8 cellular contexts compared by ENCODE assay signal in genomic region chr3:150545419-150546225, GRCh38. TPM values are rescaled to one million over a fixed set of nuclear protein-coding genes. Genes with fewer than 3 reads are reported as not detected.
DNase-seq lines count a peak whose midpoint lies in the region; ATAC-seq, FAIRE-seq and TF ChIP-seq lines count a peak whose summit lies in the region.

No MANE protein-coding gene starts in this region.

- H3K36me3 Mint-ChIP-seq in mesothelial cell of epicardium, result peaks cover 7% of the 10 kb centered on the region
- peaks cover 20% of the 10 kb centered on the region for H3K36me3 Mint-ChIP-seq in stimulated activated memory B cell treated with anti-CD40 and anti-IgM and Interleukin-4, amounts not matched to agents 10 μg/mL and 1 μg/mL and 100 μg/mL, for 72 hours

- DNase-seq in AG04450 (ENCODE audit: low read depth, low spot score) (no peak), H1 (ENCODE audit: low read depth in 1 of 2, low spot score in 2 of 2) (no peak), mesothelial cell of epicardium (ENCODE audit: low spot score in 2 of 2, unreplicated experiment in 2 of 2) (peak in 1 of 2 experiments; percentile 24), GM19240 (ENCODE audit: insufficient read length, low spot score) (no peak)
- peak; percentile 39 to 44 for DNase-seq in activated CD4-positive, alpha-beta T cell treated with anti-CD3 and anti-CD28 coated beads for 4 hours

- peak overlapping the region; percentile 90 for H4K91ac ChIP-seq in H1 (replicated peaks; ENCODE audit: insufficient read length, low read length)

- peaks cover 22% of the 10 kb centered on the region for H3K4me1 Mint-ChIP-seq in mesothelial cell of epicardium
- peaks cover 50% of the 10 kb centered on the region for H3K4me1 Mint-ChIP-seq in stimulated activated memory B cell treated with anti-CD40 and anti-IgM and Interleukin-4, amounts not matched to agents 10 μg/mL and 1 μg/mL and 100 μg/mL, for 72 hours

- peak overlapping the region; percentile 98 for H3K4me3 Mint-ChIP-seq in mesothelial cell of epicardium
- peak overlapping the region; percentile 92 for H3K4me3 Mint-ChIP-seq in stimulated activated memory B cell treated with anti-CD40 and anti-IgM and Interleukin-4, amounts not matched to agents 10 μg/mL and 1 μg/mL and 100 μg/mL, for 72 hours

- no peak overlapping the region for H3K14ac ChIP-seq in H1 (ENCODE audit: insufficient read length)

- peak in 1 of 2 experiments; percentile 26; a peak in 1 of 3 replicates for TF ChIP-seq POLR2A in H1 (IDR thresholded peaks at IDR 0.05; ENCODE audit: control extremely low read depth in 1 of 2, low read depth in 2 of 2, low read length in 2 of 2)

- ATAC-seq in GM19035 (IDR thresholded peaks at IDR 0.05; ENCODE audit: unreplicated experiment), result peak; percentile 10
- ATAC-seq in stimulated activated memory B cell treated with anti-CD40 and anti-IgM and Interleukin-4, amounts not matched to agents 10 μg/mL and 1 μg/mL and 100 μg/mL, for 72 hours, result peak; percentile 44

- peak overlapping the region; percentile 60 to 86 for H3K4me2 ChIP-seq in H1 (ENCODE audit: insufficient read depth in 1 of 2, low read depth in 2 of 2, low read length in 2 of 2)

- CTCF ChIA-PET in AG04450 (lab: Charles Lee), result interaction anchor here (1.1 to 1.7 kb wide), 2 partner anchors 17 to 739 kb away, joined by 4 read pairs; no protein-coding TSS in a partner anchor
- CTCF ChIA-PET in H1 (lab: Charles Lee; ENCODE audit: partially characterized antibody), result interaction anchor here (0.6 to 1.1 kb wide), 3 partner anchors 15 to 138 kb away, joined by 3 to 4 read pairs (median 3); partner anchors contain the start of gene TSC22D2

- no peaks in the 10 kb centered on the region; the same call in 1 of the 2 replicates for H3K23me2 ChIP-seq in H1 (ENCODE audit: low read depth, low read length)

- TF ChIP-seq RAD21 in Ishikawa (IDR thresholded peaks at IDR 0.05; ENCODE audit: low read depth) (no peak), H1 (IDR thresholded peaks at IDR 0.05 in 1 of 2, conservative IDR thresholded peaks at IDR 0.05 in 1 of 2; ENCODE audit: low read depth in 2 of 2, low read length in 2 of 2) (no peak)

- no peak overlapping the region for H2BK20ac ChIP-seq in H1 (ENCODE audit: low read length)

- no peak overlapping the region; the same call in 1 of the 2 replicates for H2AFZ ChIP-seq in H1 (ENCODE audit: low read length)

- H3K9me3 ChIP-seq in AG04450 (ENCODE audit: control insufficient read depth, insufficient read depth, low read length), result peaks cover 2% of the 10 kb centered on the region; the same call in 1 of the 2 replicates
- no peaks in the 10 kb centered on the region for H3K9me3 ChIP-seq in H1 (ENCODE audit: insufficient read depth in 2 of 2, low read depth in 1 of 2, low read length in 1 of 2)

- peak overlapping the region; percentile 100 for H3K27ac Mint-ChIP-seq in mesothelial cell of epicardium
- peak overlapping the region; percentile 94 for H3K27ac Mint-ChIP-seq in stimulated activated memory B cell treated with anti-CD40 and anti-IgM and Interleukin-4, amounts not matched to agents 10 μg/mL and 1 μg/mL and 100 μg/mL, for 72 hours

- H3K4me1 ChIP-seq in H1 (replicated peaks in 1 of 4; ENCODE audit: control insufficient read depth in 3 of 4, insufficient read depth in 4 of 4, low read length in 3 of 4), result no peaks in the 10 kb centered on the region; a peak in 2 of 7 replicates

- TF ChIP-seq EP300 in Ishikawa (IDR thresholded peaks at IDR 0.05; ENCODE audit: borderline replicate concordance), result no peak
- no peak for TF ChIP-seq EP300 in H1 (IDR thresholded peaks at IDR 0.05; ENCODE audit: borderline replicate concordance in 1 of 2, low read depth in 2 of 2, low read length in 2 of 2)

- no peak overlapping the region for H2BK120ac ChIP-seq in H1 (replicated peaks; ENCODE audit: low read depth, low read length)

- H3K9ac ChIP-seq in H1 (replicated peaks in 1 of 4; ENCODE audit: extremely low read depth in 1 of 4, low read depth in 3 of 4, low read length in 3 of 4), result peak overlapping the region; percentile 86 to 98 (median 96)

- TF ChIP-seq CTCF in AG04450 (IDR thresholded peaks at IDR 0.05; ENCODE audit: low read depth, low read length) (no peak), H1 (IDR thresholded peaks at IDR 0.05; ENCODE audit: control extremely low read depth in 1 of 3, insufficient read depth in 1 of 3, low read depth in 1 of 3, low read length in 3 of 3) (no peak), mesothelial cell of epicardium (IDR thresholded peaks at IDR 0.05; ENCODE audit: unreplicated experiment) (no peak)

- no peak overlapping the region for H2AK5ac ChIP-seq in H1 (ENCODE audit: low read depth, low read length)

- peak overlapping the region; percentile 87 for H3K56ac ChIP-seq in H1 (replicated peaks; ENCODE audit: insufficient read length, low read depth, low read length)

- POLR2A ChIA-PET in AG04450 (lab: Yijun Ruan, JAX) (interaction anchor here (0.6 to 2.4 kb wide), 7 partner anchors 11 to 1159 kb away, joined by 3 to 9 read pairs (median 4); partner anchors contain the start of genes SIAH2 and TSC22D2), H1 (lab: Charles Lee; ENCODE audit: partially characterized antibody) (interaction anchor here (0.6 to 4.4 kb wide), 21 partner anchors 8 to 335 kb away, joined by 3 to 27 read pairs (median 4); partner anchors contain the start of genes SELENOT and TSC22D2)

- peaks cover 4 to 36% (median 12%) of the 10 kb centered on the region in 4 experiments; a peak in 6 of 8 replicates for H3K36me3 ChIP-seq in H1 (ENCODE audit: control insufficient read depth in 2 of 4, insufficient read depth in 4 of 4, low read length in 3 of 4)

- no peak for FAIRE-seq in H1 (lab: Jason Lieb, UNC)

- peak overlapping the region; percentile 88 for H2BK5ac ChIP-seq in H1 (ENCODE audit: low read depth, low read length)

- H3K4me3 ChIP-seq in AG04450 (ENCODE audit: low read depth, low read length), result peak overlapping the region; percentile 92
- H3K4me3 ChIP-seq in H1 (ENCODE audit: extremely low read depth in 1 of 4, insufficient read depth in 2 of 4, low read depth in 3 of 4, low read length in 4 of 4), result peak overlapping the region; percentile 77 to 98 (median 88)

- no peak overlapping the region for H3K4ac ChIP-seq in H1 (replicated peaks; ENCODE audit: insufficient read length, low read depth, low read length)

- H3K27me3 Mint-ChIP-seq in mesothelial cell of epicardium (ENCODE audit: low read depth), result no peaks in the 10 kb centered on the region
- H3K27me3 Mint-ChIP-seq in stimulated activated memory B cell treated with anti-CD40 and anti-IgM and Interleukin-4, amounts not matched to agents 10 μg/mL and 1 μg/mL and 100 μg/mL, for 72 hours, result no peaks in the 10 kb centered on the region

- peaks cover 0 to 77% of the 10 kb centered on the region in 2 experiments; a peak in 3 of 4 replicates for H3K79me2 ChIP-seq in H1 (ENCODE audit: control insufficient read depth in 1 of 2, insufficient read depth in 2 of 2, low read length in 2 of 2)

- H4K8ac ChIP-seq in H1 (ENCODE audit: extremely low read depth, insufficient read depth, low read length), result peak overlapping the region; percentile 97

- H3K27ac ChIP-seq in AG04450 (ENCODE audit: low read depth, low read length), result peak overlapping the region; percentile 83
- H3K27ac ChIP-seq in H1 (ENCODE audit: low read depth, low read length), result peak overlapping the region; percentile 93

- H2BK15ac ChIP-seq in H1 (ENCODE audit: low read length), result no peak overlapping the region

- peak overlapping the region; percentile 73; the same call in 1 of the 2 replicates for H3K18ac ChIP-seq in H1 (ENCODE audit: extremely low read depth, low read length)

- no peaks in the 10 kb centered on the region for H3K9me3 Mint-ChIP-seq in mesothelial cell of epicardium
- H3K9me3 Mint-ChIP-seq in stimulated activated memory B cell treated with anti-CD40 and anti-IgM and Interleukin-4, amounts not matched to agents 10 μg/mL and 1 μg/mL and 100 μg/mL, for 72 hours, result no peaks in the 10 kb centered on the region

- peaks cover 3% of the 10 kb centered on the region in 2 experiments for H4K20me1 ChIP-seq in H1 (replicated peaks in 1 of 2; ENCODE audit: control insufficient read depth in 1 of 2, insufficient read depth in 2 of 2, low read length in 2 of 2)

- H3K23ac ChIP-seq in H1 (ENCODE audit: insufficient read length), result no peak overlapping the region

- H3K27me3 ChIP-seq in AG04450 (ENCODE audit: control insufficient read depth, insufficient read depth, low read length) (no peaks in the 10 kb centered on the region), H1 (replicated peaks in 1 of 4; ENCODE audit: control insufficient read depth in 3 of 4, extremely low read depth in 1 of 4, insufficient read depth in 3 of 4, low read length in 3 of 4) (no peaks in the 10 kb centered on the region)

- H2BK12ac ChIP-seq in H1 (ENCODE audit: low read depth, low read length), result peak overlapping the region; percentile 12; the same call in 1 of the 2 replicates

- no peaks in the 10 kb centered on the region; the same call in 1 of the 2 replicates for H3K79me1 ChIP-seq in H1 (ENCODE audit: low read depth, low read length)

- H4K5ac ChIP-seq in H1 (ENCODE audit: insufficient read length, low read depth, low read length), result peak overlapping the region; percentile 79

- 4% methylated on average over 32 of the region's 54 CpGs; no CpG with 5 or more reads in 1 of the 2 experiments for WGBS in H1 (ENCODE audit: extremely low coverage in 1 of 2, insufficient coverage in 1 of 2, insufficient read length in 1 of 2, insufficient replicate concordance in 2 of 2, low coverage in 1 of 2, low lambda C conversion rate in 2 of 2, missing lambda C conversion rate in 1 of 2), 2 experiments

RNA-seq across cellular contexts. Expression of gene SERP1, which starts 0.7 kb away (rescaled TPM):
- polyA plus RNA-seq in AG04450 (2011; rRNA removed), result 87.6 and 114 TPM in 2 replicates
- 29.2 and 51.1 TPM in 2 replicates for polyA minus RNA-seq in AG04450 (2011; rRNA and poly(A)+ RNA removed)
- 98.2 and 111 TPM in 2 replicates for total RNA-seq in H1 (2021; fragmentation: NEBNext Ultra II Directional; extraction: Animal tissue kit (Norgen Biotek cat#: 25700))
- 90.3 and 167 TPM in 2 replicates for polyA plus RNA-seq in H1 (2011; rRNA removed)
- polyA plus RNA-seq in H1 (2011; cell fraction: cytosol; rRNA removed), result 115 TPM
- polyA plus RNA-seq in H1 (2011; cell fraction: nucleus; rRNA removed), result 91.6 TPM
- 60.7 to 77.7 TPM (median 70.0 TPM) in 4 replicates for polyA plus RNA-seq in H1 (2012, experiment 1 of 2)
- 30.7 TPM for polyA plus RNA-seq in H1 (2012, experiment 2 of 2)
- 72.6 TPM for polyA plus RNA-seq in H1 (2013, experiment 1 of 2)
- polyA plus RNA-seq in H1 (2013, experiment 2 of 2), result 79.6 TPM
- polyA minus RNA-seq in H1 (2011; rRNA and poly(A)+ RNA removed), result 29.8 and 37.0 TPM in 2 replicates
- 113 TPM for polyA minus RNA-seq in H1 (2011; cell fraction: cytosol; rRNA and poly(A)+ RNA removed)
- polyA minus RNA-seq in H1 (2011; cell fraction: nucleus; rRNA and poly(A)+ RNA removed), result 96.7 TPM
- 84.1 to 86.5 TPM (median 85.8 TPM) in 3 replicates for total RNA-seq in mesothelial cell of epicardium

RNA-seq across cellular contexts. Expression of gene EIF2A, which starts 1.0 kb away (rescaled TPM):
- polyA plus RNA-seq in AG04450 (2011; rRNA removed), result 78.5 and 113 TPM in 2 replicates
- polyA minus RNA-seq in AG04450 (2011; rRNA and poly(A)+ RNA removed), result 70.6 and 94.4 TPM in 2 replicates
- 87.5 and 91.6 TPM in 2 replicates for total RNA-seq in H1 (2021; fragmentation: NEBNext Ultra II Directional; extraction: Animal tissue kit (Norgen Biotek cat#: 25700))
- polyA plus RNA-seq in H1 (2011; rRNA removed), result 32.1 and 59.3 TPM in 2 replicates
- polyA plus RNA-seq in H1 (2011; cell fraction: cytosol; rRNA removed), result 71.8 TPM
- polyA plus RNA-seq in H1 (2011; cell fraction: nucleus; rRNA removed), result 31.5 TPM
- 44.9 to 86.0 TPM (median 57.5 TPM) in 4 replicates for polyA plus RNA-seq in H1 (2012, experiment 1 of 2)
- polyA plus RNA-seq in H1 (2012, experiment 2 of 2), result 9.7 TPM
- 84.7 TPM for polyA plus RNA-seq in H1 (2013, experiment 1 of 2)
- 75.5 TPM for polyA plus RNA-seq in H1 (2013, experiment 2 of 2)
- 103 and 125 TPM in 2 replicates for polyA minus RNA-seq in H1 (2011; rRNA and poly(A)+ RNA removed)
- polyA minus RNA-seq in H1 (2011; cell fraction: cytosol; rRNA and poly(A)+ RNA removed), result 36.3 TPM
- polyA minus RNA-seq in H1 (2011; cell fraction: nucleus; rRNA and poly(A)+ RNA removed), result 109 TPM
- total RNA-seq in mesothelial cell of epicardium, result 56.8 to 60.7 TPM (median 60.6 TPM) in 3 replicates

RNA-seq across cellular contexts. Expression of gene SELENOT, which starts 57.5 kb away (rescaled TPM):
- 588 and 601 TPM in 2 replicates for polyA plus RNA-seq in AG04450 (2011; rRNA removed)
- polyA minus RNA-seq in AG04450 (2011; rRNA and poly(A)+ RNA removed), result 151 and 248 TPM in 2 replicates
- total RNA-seq in H1 (2021; fragmentation: NEBNext Ultra II Directional; extraction: Animal tissue kit (Norgen Biotek cat#: 25700)), result 74.7 and 79.0 TPM in 2 replicates
- polyA plus RNA-seq in H1 (2011; rRNA removed), result 133 and 290 TPM in 2 replicates
- polyA plus RNA-seq in H1 (2011; cell fraction: cytosol; rRNA removed), result 182 TPM
- polyA plus RNA-seq in H1 (2011; cell fraction: nucleus; rRNA removed), result 131 TPM
- 82.0 to 88.0 TPM (median 84.7 TPM) in 4 replicates for polyA plus RNA-seq in H1 (2012, experiment 1 of 2)
- 7.4 TPM for polyA plus RNA-seq in H1 (2012, experiment 2 of 2)
- polyA plus RNA-seq in H1 (2013, experiment 1 of 2), result 43.2 TPM
- 51.1 TPM for polyA plus RNA-seq in H1 (2013, experiment 2 of 2)
- polyA minus RNA-seq in H1 (2011; rRNA and poly(A)+ RNA removed), result 337 and 655 TPM in 2 replicates
- 73.3 TPM for polyA minus RNA-seq in H1 (2011; cell fraction: cytosol; rRNA and poly(A)+ RNA removed)
- polyA minus RNA-seq in H1 (2011; cell fraction: nucleus; rRNA and poly(A)+ RNA removed), result 101 TPM
- 43.6 to 51.0 TPM (median 49.2 TPM) in 3 replicates for total RNA-seq in mesothelial cell of epicardium

Comparison
In these comparisons a context has a peak if more than half of its experiments do, and no peak if none do; other contexts are left out.
1. DNase-seq: peak in activated CD4-positive, alpha-beta T cell treated with anti-CD3 and anti-CD28 coated beads for 4 hours (2 of 2); none in AG04450 (single experiment), H1 (0 of 2) and GM19240 (single experiment).